In the genomic region with DNA sequence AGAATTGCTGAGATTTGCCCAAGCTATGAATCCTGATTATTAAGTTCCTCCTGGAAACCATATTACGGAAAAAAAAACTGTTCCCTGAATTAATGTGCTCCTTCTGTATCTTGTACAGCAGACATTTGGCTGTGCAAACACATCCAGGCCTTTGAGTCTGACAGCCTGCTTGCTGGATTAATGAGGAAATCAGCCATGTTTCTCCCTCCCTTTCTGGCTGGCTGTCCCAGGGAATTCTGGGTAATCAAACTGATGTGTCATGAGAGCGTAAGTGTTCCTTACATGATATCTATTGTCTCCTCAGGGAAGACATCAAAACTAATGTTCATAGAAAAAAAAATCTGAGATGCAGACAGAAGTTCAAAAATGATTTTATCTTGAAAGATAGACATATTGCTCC, we compare ENCODE assay signal across 20 cellular contexts. TPM values are rescaled to one million over a fixed set of nuclear protein-coding genes. Genes with fewer than 3 reads are reported as not detected.
DNase-seq lines count a peak whose midpoint lies in the region; TF ChIP-seq lines count a peak whose summit lies in the region.
"Had no signal": no experiment of that assay in that cellular context is flagged by ENCODE, and none has a peak within 500 bp of the region (broad histone marks: within the 10 kb centered on the region; RNA-seq: fewer than 3 reads in every experiment).

No MANE protein-coding gene starts in this region.

- TF ChIP-seq CTCF in endodermal cell (conservative IDR thresholded peaks at IDR 0.05) (no peak), type B pancreatic cell (conservative IDR thresholded peaks at IDR 0.05) (no peak)

- WGBS in endodermal cell (ENCODE audit: insufficient coverage in 1 of 2, insufficient read length in 1 of 2), 2 experiments, result 95 to 100% methylated on average over 1 to 2 of the region's 2 CpGs

- H3K4me1 Mint-ChIP-seq in endodermal cell, result no peaks in the 10 kb centered on the region
- H3K4me1 Mint-ChIP-seq in type B pancreatic cell (ENCODE audit: unreplicated experiment), result no peaks in the 10 kb centered on the region

- H3K9ac ChIP-seq in endodermal cell (ENCODE audit: extremely low read depth, low read length, poor library complexity, severe bottlenecking), result no peak overlapping the region

- H3K4me3 Mint-ChIP-seq in endodermal cell (no peak overlapping the region), type B pancreatic cell (no peak overlapping the region)
- H3K4me3 Mint-ChIP-seq: H9, HFFc6 had no signal

- H3K27ac Mint-ChIP-seq in endodermal cell (no peak overlapping the region), type B pancreatic cell (peak overlapping the region; percentile 44)
- H3K27ac Mint-ChIP-seq: H9, HFFc6 had no signal

- DNase-seq in NCI-H2227 (lab: John Stamatoyannopoulos, UW; ENCODE audit: unreplicated experiment) (peak; percentile 14), NCI-H2227 treated with DMSO at 0.1 percent for 48 hours (lab: John Stamatoyannopoulos, UW) (no peak), SK-MEL-5 (ENCODE audit: low read depth, low spot score) (peak; percentile 22), endodermal cell (peak; percentile 15), type B pancreatic cell (ENCODE audit: extremely low spot score, unreplicated experiment) (no peak), UCSD-AML1 (lab: John Stamatoyannopoulos, UW; ENCODE audit: unreplicated experiment) (no peak)
- DNase-seq in activated CD4-positive, alpha-beta T cell treated with anti-CD3 and anti-CD28 coated beads, Interleukin-2, amount 50 U/mL, for 48 hours, result no peak
- no peak for DNase-seq in stimulated activated CD4-positive, alpha-beta T cell treated with anti-CD3 and anti-CD28 coated beads, Interleukin-12 subunit alpha, Interleukin-12 subunit beta, amount 100 ng/mL, for 4 hours
- DNase-seq: BE2C, DMS79 treated with DMSO at 0.1 percent for 48 hours, H9, HFFc6, MM.1S, NCI-H1048, NCI-H1417 treated with DMSO at 0.1 percent for 48 hours, NCI-H187, NCI-H2107, Peyer's patch had no signal

- no peak overlapping the region for H3K4me3 ChIP-seq in endodermal cell (ENCODE audit: low read length)
- H3K4me3 ChIP-seq: A549, GM12878, Peyer's patch had no signal

- no peaks in the 10 kb centered on the region for H3K9me3 ChIP-seq in endodermal cell (ENCODE audit: control insufficient read depth, low read length)
- H3K9me3 ChIP-seq: A549, BE2C, Peyer's patch had no signal

- no peaks in the 10 kb centered on the region for H3K27me3 ChIP-seq in endodermal cell (ENCODE audit: control insufficient read depth, insufficient read depth, low read length, poor library complexity, severe bottlenecking)
- H3K27me3 ChIP-seq: BE2C, Peyer's patch had no signal

- H3K4me1 ChIP-seq in endodermal cell (ENCODE audit: control insufficient read depth, insufficient read depth, low read length), result no peaks in the 10 kb centered on the region
- H3K4me1 ChIP-seq: A549, BE2C, Peyer's patch had no signal

- H3K36me3 Mint-ChIP-seq in endodermal cell (ENCODE audit: low read depth) (no peaks in the 10 kb centered on the region), type B pancreatic cell (no peaks in the 10 kb centered on the region)

- no peaks in the 10 kb centered on the region for H3K36me3 ChIP-seq in endodermal cell (ENCODE audit: control insufficient read depth, insufficient read depth, low read length)
- H3K36me3 ChIP-seq: BE2C, Peyer's patch had no signal

- no peak overlapping the region for H3K27ac ChIP-seq in endodermal cell (ENCODE audit: low read depth, low read length)
- H3K27ac ChIP-seq: A549, Peyer's patch had no signal

- no peaks in the 10 kb centered on the region for H3K27me3 Mint-ChIP-seq in endodermal cell (ENCODE audit: insufficient read depth)
- H3K27me3 Mint-ChIP-seq in type B pancreatic cell, result no peaks in the 10 kb centered on the region

- in situ Hi-C loops in SK-MEL-5 (cut with HindIII; ENCODE audit: low pct_unique_long_range_greater_than_20kb, low sequenced_read_pairs), result no loop called here

- H3K9me3 Mint-ChIP-seq in endodermal cell (no peaks in the 10 kb centered on the region), type B pancreatic cell (peaks cover 6% of the 10 kb centered on the region)

RNA-seq across cellular contexts. Expression of gene PGBD5, which starts 18.8 kb away (rescaled TPM):
- 0.61 and 0.80 TPM in 2 replicates for total RNA-seq in SK-MEL-5 (2014; rRNA removed; shearing (Covaris generic))
- 0.98 and 3.2 TPM in 2 replicates for polyA plus RNA-seq in SK-MEL-5 (2015; cell fraction: cytosol; rRNA removed)
- 0.20 and 0.43 TPM in 2 replicates for polyA plus RNA-seq in SK-MEL-5 (2015; cell fraction: nucleus; rRNA removed)
- 1 to 10 TPM; 1.3 to 4.6 TPM for total RNA-seq in endodermal cell
- polyA plus RNA-seq in endodermal cell (2013, experiment 1 of 2), result 5.8 TPM
- 4.1 TPM for polyA plus RNA-seq in endodermal cell (2013, experiment 2 of 2)
- 7.2 and 8.7 TPM in 2 replicates for total RNA-seq in type B pancreatic cell (ENCODE audit: low replicate concordance)
- polyA plus RNA-seq: GM12878 had no signal

Comparison
In these comparisons a context has a peak if more than half of its experiments do, and no peak if none do; other contexts are left out.
1. DNase-seq: peak in NCI-H2227 (single experiment), SK-MEL-5 (single experiment) and endodermal cell (single experiment); none in NCI-H2227 treated with DMSO at 0.1 percent for 48 hours (single experiment), type B pancreatic cell (single experiment), activated CD4-positive, alpha-beta T cell treated with anti-CD3 and anti-CD28 coated beads, Interleukin-2, amount 50 U/mL, for 48 hours (0 of 2), stimulated activated CD4-positive, alpha-beta T cell treated with anti-CD3 and anti-CD28 coated beads, Interleukin-12 subunit alpha, Interleukin-12 subunit beta, amount 100 ng/mL, for 4 hours (single experiment) and UCSD-AML1 (single experiment).